Comparison of ENCODE assay signal across 27 cellular contexts in genomic region chr11:42812408-42812807, GRCh38.
"Had no signal": no experiment of that assay in that cellular context is flagged by ENCODE, and none has a peak within 500 bp of the region (broad histone marks: within the 10 kb centered on the region; RNA-seq: fewer than 3 reads in every experiment).

No MANE protein-coding gene starts in this region.

- H3K36me3 ChIP-seq: esophagus muscularis mucosa, gastroesophageal sphincter, heart left ventricle, left lung, pancreas, right atrium auricular region, sigmoid colon, stomach, thyroid gland, upper lobe of left lung had no signal

- H3K27ac Mint-ChIP-seq: mesothelial cell of epicardium; naive B cell; natural killer cell treated with Interleukin-12 subunit alpha and Interleukin-12 subunit beta and Interleukin-15 and Interleukin-18, amount 100 ng/mL, for 72 hours; stimulated activated effector memory CD8-positive, alpha-beta T cell treated with anti-CD3 and anti-CD28 coated beads, Interleukin-12 subunit alpha, Interleukin-12 subunit beta, amount 100 ng/mL, for 72 hours had no signal

- H3K4me3 Mint-ChIP-seq: mesothelial cell of epicardium; naive B cell; natural killer cell treated with Interleukin-12 subunit alpha and Interleukin-12 subunit beta and Interleukin-15 and Interleukin-18, amount 100 ng/mL, for 72 hours; stimulated activated effector memory CD8-positive, alpha-beta T cell treated with anti-CD3 and anti-CD28 coated beads, Interleukin-12 subunit alpha, Interleukin-12 subunit beta, amount 100 ng/mL, for 72 hours had no signal

- H3K4me1 ChIP-seq: esophagus muscularis mucosa, foreskin keratinocyte, gastroesophageal sphincter, heart left ventricle, left lung, pancreas, right atrium auricular region, sigmoid colon, stomach, thyroid gland, upper lobe of left lung had no signal

- H3K4me3 ChIP-seq: coronary artery, esophagus muscularis mucosa, gastroesophageal sphincter, heart left ventricle, hepatocyte, left lung, mucosa of descending colon, pancreas, right atrium auricular region, sigmoid colon, stomach, thyroid gland, upper lobe of left lung had no signal

- H3K36me3 Mint-ChIP-seq: mesothelial cell of epicardium; naive B cell; natural killer cell treated with Interleukin-12 subunit alpha and Interleukin-12 subunit beta and Interleukin-15 and Interleukin-18, amount 100 ng/mL, for 72 hours; stimulated activated effector memory CD8-positive, alpha-beta T cell treated with anti-CD3 and anti-CD28 coated beads, Interleukin-12 subunit alpha, Interleukin-12 subunit beta, amount 100 ng/mL, for 72 hours had no signal

- FAIRE-seq: endothelial cell of umbilical vein, kidney, pancreas, urothelium cell line had no signal

- H2AFZ ChIP-seq: hepatocyte had no signal

- H3K27me3 Mint-ChIP-seq: naive B cell; natural killer cell treated with Interleukin-12 subunit alpha and Interleukin-12 subunit beta and Interleukin-15 and Interleukin-18, amount 100 ng/mL, for 72 hours had no signal

- H3K4me1 Mint-ChIP-seq: mesothelial cell of epicardium; naive B cell; stimulated activated effector memory CD8-positive, alpha-beta T cell treated with anti-CD3 and anti-CD28 coated beads, Interleukin-12 subunit alpha, Interleukin-12 subunit beta, amount 100 ng/mL, for 72 hours had no signal

- H3K79me2 ChIP-seq: hepatocyte had no signal

- H3K9me3 ChIP-seq: esophagus muscularis mucosa, gastroesophageal sphincter, heart left ventricle, left lung, mucosa of descending colon, pancreas, right atrium auricular region, sigmoid colon, stomach, thyroid gland, upper lobe of left lung had no signal

- H3K4me2 ChIP-seq: hepatocyte had no signal

- DNase-seq: dermis blood vessel endothelial cell; effector memory CD4-positive, alpha-beta T cell; foreskin keratinocyte; heart left ventricle; kidney; left lung; mesenchymal stem cell; mucosa of descending colon; naive B cell; pancreas; sigmoid colon; stimulated activated CD4-positive, alpha-beta T cell treated with anti-CD3 and anti-CD28 coated beads, Interleukin-2, amount 100 ng/mL, for 24 hours; stimulated activated CD4-positive, alpha-beta T cell treated with anti-CD3 and anti-CD28 coated beads, Interleukin-4, amount 100 ng/mL, for 24 hours; stimulated activated naive CD4-positive, alpha-beta T cell treated with Interleukin-2 at 50 U/mL for 16 hours; stomach; thyroid gland; upper lobe of left lung had no signal

- H3K9me3 Mint-ChIP-seq: mesothelial cell of epicardium had no signal

- H3K27ac ChIP-seq: coronary artery, esophagus muscularis mucosa, foreskin keratinocyte, gastroesophageal sphincter, heart left ventricle, hepatocyte, left lung, pancreas, right atrium auricular region, sigmoid colon, stomach, thyroid gland, upper lobe of left lung had no signal

- H3K27me3 ChIP-seq: esophagus muscularis mucosa, foreskin keratinocyte, gastroesophageal sphincter, heart left ventricle, hepatocyte, left lung, right atrium auricular region, sigmoid colon, stomach, thyroid gland, upper lobe of left lung had no signal

- ATAC-seq: foreskin keratinocyte; gastroesophageal sphincter; heart left ventricle; left lung; mucosa of descending colon; natural killer cell treated with Interleukin-12 subunit alpha and Interleukin-12 subunit beta and Interleukin-15 and Interleukin-18, amount 100 ng/mL, for 72 hours; pancreas; stimulated activated effector memory CD8-positive, alpha-beta T cell treated with anti-CD3 and anti-CD28 coated beads, Interleukin-12 subunit alpha, Interleukin-12 subunit beta, amount 100 ng/mL, for 72 hours had no signal
